18 cellular contexts compared by ENCODE assay signal in the genomic region with DNA sequence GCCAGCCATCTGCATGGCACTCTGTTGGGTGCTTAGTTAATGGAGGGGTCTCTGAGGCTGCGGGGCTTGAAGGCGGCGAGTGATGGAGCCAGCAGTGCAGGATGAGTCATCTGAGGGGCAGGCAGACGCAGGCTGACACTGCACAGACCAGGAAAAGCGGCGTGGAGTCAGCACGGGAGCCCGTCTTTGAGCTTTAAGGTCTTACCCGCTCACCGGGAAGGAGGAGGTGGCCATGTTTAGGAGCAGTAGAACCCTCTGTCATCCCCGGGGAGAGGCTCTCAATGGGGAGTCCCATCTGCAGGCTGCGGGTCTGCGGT. TPM values are rescaled to one million over a fixed set of nuclear protein-coding genes. Genes with fewer than 3 reads are reported as not detected.
DNase-seq lines count a peak whose midpoint lies in the region; ATAC-seq and TF ChIP-seq lines count a peak whose summit lies in the region.
"Had no signal": no experiment of that assay in that cellular context is flagged by ENCODE, and none has a peak within 500 bp of the region (broad histone marks: within the 10 kb centered on the region; RNA-seq: fewer than 3 reads in every experiment).

No MANE protein-coding gene starts in this region.

- H3K27me3 Mint-ChIP-seq in T-helper 17 cell = no peaks in the 10 kb centered on the region
- H3K27me3 Mint-ChIP-seq: IgD-negative memory B cell had no signal

- H3K9me3 ChIP-seq in T-helper 17 cell (ENCODE audit: control insufficient read depth, low read length, poor library complexity, severe bottlenecking) = no peaks in the 10 kb centered on the region
- H3K9me3 ChIP-seq in esophagus muscularis mucosa = no peaks in the 10 kb centered on the region
- H3K9me3 ChIP-seq in muscle layer of duodenum (ENCODE audit: control insufficient read depth in 1 of 2, low read length in 2 of 2) = no peaks in the 10 kb centered on the region

- TF ChIP-seq EP300 in esophagus muscularis mucosa (IDR thresholded peaks at IDR 0.05) = no peak

- H3K36me3 ChIP-seq in esophagus muscularis mucosa (peaks cover 5 to 68% (median 55%) of the 10 kb centered on the region in 4 donors), muscle layer of duodenum (ENCODE audit: control insufficient read depth in 1 of 2, insufficient read depth in 2 of 2, low read length in 2 of 2) (peaks cover 15 to 20% of the 10 kb centered on the region in 2 donors)

- ATAC-seq in T-helper 17 cell (no peak), HG02571 (IDR thresholded peaks at IDR 0.05; ENCODE audit: unreplicated experiment) (no peak)
- ATAC-seq: Panc1 had no signal

- WGBS in esophagus muscularis mucosa = 79% methylated on average over 3 of the region's 13 CpGs

- no peak for TF ChIP-seq POLR2A in esophagus muscularis mucosa (IDR thresholded peaks at IDR 0.05; ENCODE audit: low read depth)

- peak overlapping the region; percentile 87 for H3K27ac Mint-ChIP-seq in T-helper 17 cell

- POLR2A ChIA-PET in GM10248 (lab: Yijun Ruan, JAX) = no interaction called here

- no peaks in the 10 kb centered on the region for H3K27me3 ChIP-seq in esophagus muscularis mucosa
- H3K27me3 ChIP-seq in muscle layer of duodenum (ENCODE audit: low read depth, low read length) = no peaks in the 10 kb centered on the region

- TF ChIP-seq CTCF in esophagus muscularis mucosa (IDR thresholded peaks at IDR 0.05) = no peak
- TF ChIP-seq CTCF in GM10248 (IDR thresholded peaks at IDR 0.05; ENCODE audit: control extremely low read depth, extremely low read depth, low read depth, missing control alignments) = no peak

- peak overlapping the region; percentile 29 to 69 (median 50) for H3K27ac ChIP-seq in esophagus muscularis mucosa (replicated peaks in 1 of 4)
- H3K27ac ChIP-seq in muscle layer of duodenum (ENCODE audit: low read length) = peak overlapping the region; percentile 34

- H3K4me3 ChIP-seq in esophagus muscularis mucosa (no peak overlapping the region), muscle layer of duodenum (ENCODE audit: low read depth in 1 of 2, low read length in 2 of 2) (no peak overlapping the region)

- DNase-seq in A172 (ENCODE audit: low spot score) (peak; percentile 66), T-helper 17 cell (no peak), esophagus muscularis mucosa (ENCODE audit: extremely low spot score) (peak; percentile 70), GM10248 (ENCODE audit: extremely low spot score) (no peak), activated gamma-delta T cell treated with Interleukin-2 at 50 U/mL for 16 hours (no peak), NAMALWA (ENCODE audit: low spot score) (no peak)
- DNase-seq: activated CD4-positive, alpha-beta T cell treated with anti-CD3 and anti-CD28 coated beads for 48 hours; activated effector memory CD4-positive, alpha-beta T cell treated with Interleukin-2 at 50 U/mL for 16 hours; DMS53; foreskin melanocyte; kidney; NCI-H1417; NCI-H510A; T-helper 1 cell had no signal

- intact Hi-C loops in esophagus muscularis mucosa (cut with DNase I) = no loop called here

- H3K36me3 Mint-ChIP-seq in T-helper 17 cell (ENCODE audit: low read depth) = peaks cover 6% of the 10 kb centered on the region

- H3K4me1 ChIP-seq in esophagus muscularis mucosa = peaks cover 23 to 67% (median 58%) of the 10 kb centered on the region in 4 donors
- H3K4me1 ChIP-seq in muscle layer of duodenum (ENCODE audit: control insufficient read depth in 1 of 2, insufficient read depth in 2 of 2, low read length in 2 of 2) = peaks cover 0 to 55% of the 10 kb centered on the region in 2 donors

- H3K4me1 Mint-ChIP-seq in T-helper 17 cell = peaks cover 37% of the 10 kb centered on the region

- H3K4me3 Mint-ChIP-seq in T-helper 17 cell = no peak overlapping the region
- H3K4me3 Mint-ChIP-seq: IgD-negative memory B cell had no signal

- CTCF ChIA-PET in GM10248 (lab: Yijun Ruan, JAX) = interaction anchor here (1.0 to 1.2 kb wide), 2 partner anchors 10 to 16 kb away, joined by 3 read pairs; no protein-coding TSS in a partner anchor

RNA-seq across cellular contexts. Expression of a gene that starts 13.1 kb away (rescaled TPM):
- 4.8 and 7.2 TPM in 2 replicates for total RNA-seq in A172 (2014; rRNA removed; shearing (Covaris generic))
- total RNA-seq in T-helper 17 cell (10 to 100 TPM; 17.7 to 22.9 TPM), esophagus muscularis mucosa (10 to 100 TPM; 29.9 to 34.5 (median 34.0) TPM)

Comparison
In these comparisons a context has a peak if more than half of its experiments do, and no peak if none do; other contexts are left out.
1. DNase-seq: peak in A172 (single experiment) and esophagus muscularis mucosa (single experiment); none in T-helper 17 cell (0 of 3), GM10248 (single experiment), activated gamma-delta T cell treated with Interleukin-2 at 50 U/mL for 16 hours (single experiment) and NAMALWA (single experiment).